11 cellular contexts compared by ENCODE assay signal in the genomic region with DNA sequence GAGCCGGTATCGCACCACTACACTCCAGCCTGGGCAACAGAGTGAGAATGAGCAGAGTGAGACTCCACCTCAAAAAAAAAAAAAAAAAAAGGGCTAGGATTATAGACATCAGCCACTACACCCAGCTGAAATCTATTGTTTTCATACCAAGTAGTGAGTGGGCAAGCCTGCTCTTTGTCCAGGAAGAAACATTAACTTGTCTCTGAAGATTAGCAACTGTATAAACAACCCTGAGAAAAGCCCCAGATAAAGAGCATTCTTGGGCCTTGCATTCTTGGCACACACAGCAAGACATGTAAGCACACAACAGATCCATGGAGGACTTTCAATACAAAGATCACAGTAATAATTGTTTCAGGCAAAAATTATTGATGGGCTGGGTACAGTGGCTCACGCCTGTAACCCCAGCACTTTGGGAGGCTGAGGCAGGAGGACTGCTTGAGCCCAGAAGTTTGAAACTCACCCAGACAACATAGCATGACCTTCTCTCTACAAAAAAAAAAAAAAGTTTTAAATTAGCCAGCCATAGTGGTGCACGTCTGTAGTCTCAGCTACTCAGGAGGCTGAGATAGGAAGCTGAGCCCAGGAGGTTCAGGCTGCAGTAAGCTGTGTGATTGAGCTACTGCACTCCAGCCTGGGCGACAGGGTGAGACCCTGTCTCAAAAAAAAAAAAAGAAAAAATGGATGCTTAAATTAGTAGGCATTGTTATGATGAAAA. TPM values are rescaled to one million over a fixed set of nuclear protein-coding genes. Genes with fewer than 3 reads are reported as not detected.
DNase-seq lines count a peak whose midpoint lies in the region; ATAC-seq and TF ChIP-seq lines count a peak whose summit lies in the region.
"Had no signal": no experiment of that assay in that cellular context is flagged by ENCODE, and none has a peak within 500 bp of the region (broad histone marks: within the 10 kb centered on the region; RNA-seq: fewer than 3 reads in every experiment).

No MANE protein-coding gene starts in this region.

- H3K27me3 ChIP-seq in right lobe of liver (no peaks in the 10 kb centered on the region), upper lobe of left lung (no peaks in the 10 kb centered on the region), psoas muscle (ENCODE audit: insufficient read depth in 3 of 3, low read length in 2 of 3) (no peaks in the 10 kb centered on the region)

- TF ChIP-seq CTCF in chondrocyte (IDR thresholded peaks at IDR 0.05) = no peak
- TF ChIP-seq CTCF in right lobe of liver (IDR thresholded peaks at IDR 0.05) = no peak
- no peak for TF ChIP-seq CTCF in upper lobe of left lung (IDR thresholded peaks at IDR 0.05)
- TF ChIP-seq CTCF in psoas muscle (IDR thresholded peaks at IDR 0.05) = no peak

- no peak overlapping the region for H3K4me3 ChIP-seq in right lobe of liver
- H3K4me3 ChIP-seq in upper lobe of left lung = no peak overlapping the region
- no peak overlapping the region for H3K4me3 ChIP-seq in psoas muscle

- H3K4me1 Mint-ChIP-seq in chondrocyte (ENCODE audit: low read depth) = peaks cover 37% of the 10 kb centered on the region

- no peak overlapping the region for H3K4me3 Mint-ChIP-seq in chondrocyte (ENCODE audit: unreplicated experiment)
- H3K4me3 Mint-ChIP-seq: activated T-helper 1 cell treated with anti-CD3 and anti-CD28 coated beads, Interleukin-12 subunit alpha, Interleukin-12 subunit beta, Interleukin-2, Interleukin-4 antibody, amounts not matched to agents 30 ng/mL and 10 ng/mL and 1 ng/mL, durations not matched to agents 14 hours and 24 hours and 36 hours had no signal

- peak; percentile 40 for DNase-seq in NCI-H2196 (lab: John Stamatoyannopoulos, UW; ENCODE audit: unreplicated experiment)
- DNase-seq in NCI-H2196 treated with DMSO at 0.1 percent for 48 hours (lab: John Stamatoyannopoulos, UW; ENCODE audit: unreplicated experiment) = no peak
- no peak for DNase-seq in chondrocyte (ENCODE audit: low spot score)
- peak in 1 of 3 donors; percentile 16 for DNase-seq in right lobe of liver
- no peak for DNase-seq in upper lobe of left lung
- no peak for DNase-seq in psoas muscle
- DNase-seq in left lobe of liver (ENCODE audit: low spot score) = no peak
- DNase-seq in superior temporal gyrus (ENCODE audit: extremely low spot score) = no peak
- DNase-seq: 8988T, SHP77 had no signal

- no peaks in the 10 kb centered on the region for H3K27me3 Mint-ChIP-seq in chondrocyte (ENCODE audit: low read depth)

- no peak for TF ChIP-seq POLR2A in right lobe of liver (IDR thresholded peaks at IDR 0.05)
- no peak for TF ChIP-seq POLR2A in upper lobe of left lung (IDR thresholded peaks at IDR 0.05)

- WGBS in right lobe of liver (ENCODE audit: insufficient coverage, low coverage, low lambda C conversion rate, missing lambda C conversion rate) = 38% methylated on average over 5 of the region's 5 CpGs
- WGBS in upper lobe of left lung, 2 donors = 34 to 41% methylated on average over 5 of the region's 5 CpGs
- 78 to 83% (median 81%) methylated on average over 5 of the region's 5 CpGs for WGBS in psoas muscle, 3 donors

- H3K36me3 Mint-ChIP-seq in chondrocyte (ENCODE audit: low read depth) = no peaks in the 10 kb centered on the region

- peaks cover 0 to 5% (median 0%) of the 10 kb centered on the region in 4 donors for H3K36me3 ChIP-seq in right lobe of liver
- no peaks in the 10 kb centered on the region for H3K36me3 ChIP-seq in upper lobe of left lung
- H3K36me3 ChIP-seq in psoas muscle (ENCODE audit: insufficient read depth in 1 of 2, low read depth in 1 of 2) = peaks cover 0 to 13% of the 10 kb centered on the region in 2 donors

- H3K27ac ChIP-seq in right lobe of liver (peak overlapping the region; percentile 53 to 72 (median 57)), upper lobe of left lung (peak overlapping the region; percentile 36 to 76 (median 64)), psoas muscle (no peak overlapping the region)

- H3K9me3 ChIP-seq in right lobe of liver (no peaks in the 10 kb centered on the region), upper lobe of left lung (no peaks in the 10 kb centered on the region), psoas muscle (no peaks in the 10 kb centered on the region)

- intact Hi-C loops in right lobe of liver (cut with DNase I) = no loop called here
- intact Hi-C loops in psoas muscle (cut with DNase I) = no loop called here

- H3K27ac Mint-ChIP-seq in chondrocyte (ENCODE audit: unreplicated experiment) = peak overlapping the region; percentile 91
- H3K27ac Mint-ChIP-seq: activated T-helper 1 cell treated with anti-CD3 and anti-CD28 coated beads, Interleukin-12 subunit alpha, Interleukin-12 subunit beta, Interleukin-2, Interleukin-4 antibody, amounts not matched to agents 30 ng/mL and 10 ng/mL and 1 ng/mL, durations not matched to agents 14 hours and 24 hours and 36 hours had no signal

- H3K9me3 Mint-ChIP-seq in chondrocyte (ENCODE audit: low read depth) = no peaks in the 10 kb centered on the region
- H3K9me3 Mint-ChIP-seq: activated T-helper 1 cell treated with anti-CD3 and anti-CD28 coated beads, Interleukin-12 subunit alpha, Interleukin-12 subunit beta, Interleukin-2, Interleukin-4 antibody, amounts not matched to agents 30 ng/mL and 10 ng/mL and 1 ng/mL, durations not matched to agents 14 hours and 24 hours and 36 hours had no signal

- ATAC-seq in right lobe of liver (no peak), upper lobe of left lung (ENCODE audit: low FRiP score in 2 of 2) (no peak), psoas muscle (no peak), left lobe of liver (no peak)

- TF ChIP-seq EP300 in upper lobe of left lung (IDR thresholded peaks at IDR 0.05) = no peak

- H3K4me1 ChIP-seq in right lobe of liver = peaks cover 0 to 32% (median 14%) of the 10 kb centered on the region in 4 donors
- H3K4me1 ChIP-seq in upper lobe of left lung = peaks cover 19 to 41% (median 23%) of the 10 kb centered on the region in 4 donors
- peaks cover 8% of the 10 kb centered on the region for H3K4me1 ChIP-seq in psoas muscle

RNA-seq across cellular contexts. Expression of a gene that starts 4.4 kb away (rescaled TPM):
- total RNA-seq in chondrocyte (11.4 to 37.5 TPM (median 35.9 TPM) in 3 replicates), right lobe of liver (10 to 100 TPM in 3 of 6 experiments, 1 to 10 TPM in 3; 5.3 to 32.2 (median 9.7) TPM), upper lobe of left lung (10 to 100 TPM in 4 of 6 donors, 1 to 10 TPM in 2; 6.8 to 18.9 (median 13.5) TPM), psoas muscle (10 to 100 TPM in 1 of 4 donors, 1 to 10 TPM in 3; 2.6 to 10.8 (median 5.1) TPM), left lobe of liver (9.0 TPM)
- polyA plus RNA-seq in psoas muscle = 10 to 100 TPM in 1 of 3 donors, 1 to 10 TPM in 2; 2.5 to 11.2 (median 5.6) TPM

RNA-seq across cellular contexts. Expression of a gene that starts 4.7 kb away (rescaled TPM):
- total RNA-seq in chondrocyte = 97.2 to 123 TPM (median 101 TPM) in 3 replicates
- total RNA-seq in right lobe of liver = 10 to 100 TPM; 24.5 to 88.7 (median 45.6) TPM
- 100 to 1,000 TPM in 1 of 6 donors, 10 to 100 TPM in 5; 48.4 to 115 (median 67.6) TPM for total RNA-seq in upper lobe of left lung
- 100 to 1,000 TPM in 3 of 4 donors, 10 to 100 TPM in 1; 96.5 to 135 (median 130) TPM for total RNA-seq in psoas muscle
- 100 to 1,000 TPM; 138 to 259 (median 235) TPM for polyA plus RNA-seq in psoas muscle
- 25.7 TPM for total RNA-seq in left lobe of liver

RNA-seq across cellular contexts. Expression of a gene that starts 17.2 kb away (rescaled TPM):
- total RNA-seq in chondrocyte (158 to 182 TPM (median 160 TPM) in 3 replicates), right lobe of liver (10 to 100 TPM; 76.9 to 92.4 (median 86.5) TPM), upper lobe of left lung (100 to 1,000 TPM in 5 of 6 donors, 10 to 100 TPM in 1; 85.9 to 185 (median 155) TPM), psoas muscle (10 to 100 TPM; 22.0 to 35.2 (median 22.8) TPM), left lobe of liver (83.3 TPM)
- polyA plus RNA-seq in psoas muscle = 10 to 100 TPM; 26.8 to 29.1 (median 27.3) TPM

RNA-seq across cellular contexts. Expression of a gene that starts 45.9 kb away (rescaled TPM):
- total RNA-seq in chondrocyte (0.15 to 0.62 TPM (median 0.24 TPM) in 3 replicates), right lobe of liver (1 to 10 TPM in 1 of 6 experiments, under 1 TPM in 4, not detected in 1; 0.12 to 1.6 (median 0.20) TPM), upper lobe of left lung (1 to 10 TPM in 2 of 6 donors, under 1 TPM in 3, not detected in 1; 0.30 to 2.4 (median 0.60) TPM), psoas muscle (10 to 100 TPM; 32.2 to 99.6 (median 46.3) TPM), left lobe of liver (0.78 TPM)
- 10 to 100 TPM in 2 of 3 donors, 1 to 10 TPM in 1; 9.2 to 65.1 (median 39.2) TPM for polyA plus RNA-seq in psoas muscle

RNA-seq across cellular contexts. Expression of a gene that starts 59.4 kb away (rescaled TPM):
- total RNA-seq in chondrocyte = 119 to 232 TPM (median 120 TPM) in 3 replicates
- total RNA-seq in right lobe of liver = 100 to 1,000 TPM; 148 to 277 (median 174) TPM
- total RNA-seq in upper lobe of left lung = 100 to 1,000 TPM in 5 of 6 donors, 10 to 100 TPM in 1; 61.8 to 307 (median 203) TPM
- 100 to 1,000 TPM; 475 to 571 (median 506) TPM for total RNA-seq in psoas muscle
- polyA plus RNA-seq in psoas muscle = 100 to 1,000 TPM; 593 to 948 (median 729) TPM
- 189 TPM for total RNA-seq in left lobe of liver
